Comparison of ENCODE assay signal across 30 cellular contexts in genomic region chr6:91018586-91018985, GRCh38.
"Had no signal": no experiment of that assay in that cellular context is flagged by ENCODE, and none has a peak within 500 bp of the region (broad histone marks: within the 10 kb centered on the region; RNA-seq: fewer than 3 reads in every experiment).

No MANE protein-coding gene starts in this region.

- H3K9ac ChIP-seq: KMS-11 had no signal

- H3K27ac ChIP-seq: KMS-11 had no signal

- H3K4me2 ChIP-seq: KMS-11 had no signal

- H3K36me3 ChIP-seq: MG63 had no signal

- DNase-seq: Karpas-422, Kasumi-1, MG63, MM.1S, MV-4-11, NCI-H1048, NCI-H1092, NCI-H1092 treated with DMSO at 0.1 percent for 48 hours, NCI-H1105, NCI-H1417 treated with DMSO at 0.1 percent for 48 hours, NCI-H1436, NCI-H1436 treated with DMSO at 0.1 percent for 48 hours, NCI-H146, NCI-H1694, NCI-H1694 treated with DMSO at 0.1 percent for 48 hours, NCI-H187, NCI-H187 treated with DMSO at 0.1 percent for 48 hours, NCI-H1930, NCI-H2029, NCI-H2029 treated with DMSO at 0.1 percent for 48 hours, NCI-H2081 treated with DMSO at 0.1 percent for 48 hours, NCI-H2107, NCI-H2171, NCI-H2171 treated with DMSO at 0.1 percent for 48 hours, NCI-H226, NCI-H345, NCI-H446, NCI-H446 treated with DMSO at 0.1 percent for 48 hours, NCI-H510A had no signal

- H3K4me3 ChIP-seq: MG63 had no signal

- H3K9me3 ChIP-seq: MG63 had no signal

- H3K27me3 ChIP-seq: MG63 had no signal
